In the genomic region with DNA sequence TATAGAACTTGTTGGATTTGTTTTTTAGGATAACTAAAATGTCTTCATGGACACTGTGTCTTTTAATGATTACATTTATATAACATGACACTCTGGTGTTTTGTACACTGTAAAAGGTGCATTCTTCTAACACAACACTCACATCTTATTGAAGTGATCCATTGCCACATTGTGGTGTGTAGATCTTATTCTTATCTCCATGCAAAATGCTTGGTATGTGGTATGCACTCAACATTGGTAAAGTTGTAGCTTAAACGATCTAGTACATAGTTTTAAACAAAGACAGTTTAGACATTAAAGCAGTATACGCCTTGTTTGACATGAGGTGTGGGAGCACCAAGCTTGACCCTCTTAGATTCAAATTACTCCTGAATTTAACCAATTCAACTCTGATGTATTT, we compare ENCODE assay signal across 23 cellular contexts.
"Had no signal": no experiment of that assay in that cellular context is flagged by ENCODE, and none has a peak within 500 bp of the region (broad histone marks: within the 10 kb centered on the region; RNA-seq: fewer than 3 reads in every experiment).

No MANE protein-coding gene starts in this region.

- H3K9me3 Mint-ChIP-seq: activated CD4-positive, alpha-beta memory T cell treated with anti-CD3 and anti-CD28 coated beads for 36 hours; activated naive CD4-positive, alpha-beta T cell treated with anti-CD3 and anti-CD28 coated beads for 36 hours; activated naive CD8-positive, alpha-beta T cell treated with anti-CD3 and anti-CD28 coated beads, Interleukin-2, amount 10 ng/mL, durations not matched to agents 7 days and 5 days; natural killer cell had no signal

- H3K27ac ChIP-seq: brain microvascular endothelial cell, epithelial cell of prostate, tibial artery, vagina had no signal

- H3K27me3 ChIP-seq: brain microvascular endothelial cell, dorsolateral prefrontal cortex, heart right ventricle, tibial artery, vagina had no signal

- ATAC-seq: natural killer cell; stimulated activated naive CD8-positive, alpha-beta T cell treated with anti-CD3 and anti-CD28 coated beads, Interleukin-15, Interleukin-2, amounts not matched to agents 100 U/mL and 50 U/mL, for 24 hours; T-helper 17 cell had no signal

- H3K36me3 ChIP-seq: brain microvascular endothelial cell, tibial artery, vagina had no signal

- H3K4me3 Mint-ChIP-seq: activated CD4-positive, alpha-beta memory T cell treated with anti-CD3 and anti-CD28 coated beads for 36 hours; activated naive CD4-positive, alpha-beta T cell treated with anti-CD3 and anti-CD28 coated beads for 36 hours; activated naive CD8-positive, alpha-beta T cell treated with anti-CD3 and anti-CD28 coated beads, Interleukin-2, amount 10 ng/mL, durations not matched to agents 7 days and 5 days; natural killer cell; T-helper 17 cell had no signal

- H3K4me3 ChIP-seq: dorsolateral prefrontal cortex, heart right ventricle, tibial artery, vagina had no signal

- H3K4me1 Mint-ChIP-seq: activated naive CD8-positive, alpha-beta T cell treated with anti-CD3 and anti-CD28 coated beads, Interleukin-2, amount 10 ng/mL, durations not matched to agents 7 days and 5 days; natural killer cell had no signal

- DNase-seq: activated CD4-positive, alpha-beta T cell treated with anti-CD3 and anti-CD28 coated beads for 48 hours; activated naive CD4-positive, alpha-beta T cell treated with anti-CD3 and anti-CD28 coated beads for 36 hours; activated naive CD8-positive, alpha-beta T cell treated with anti-CD3 and anti-CD28 coated beads, Interleukin-2, amount 10 ng/mL, durations not matched to agents 7 days and 5 days; activated T-cell treated with anti-CD3 and anti-CD28 coated beads, Interleukin-2, amount 50 U/mL, for 48 hours; brain microvascular endothelial cell; caudate nucleus; dorsolateral prefrontal cortex; foreskin fibroblast; heart right ventricle; mammary epithelial cell; midbrain; natural killer cell; retina; stimulated activated CD4-positive, alpha-beta T cell treated with anti-CD3 and anti-CD28 coated beads, Interleukin-4, amount 100 ng/mL, for 4 hours; stimulated activated naive CD8-positive, alpha-beta T cell treated with anti-CD3 and anti-CD28 coated beads, Interleukin-15, Interleukin-2, amounts not matched to agents 100 U/mL and 50 U/mL, for 24 hours; substantia nigra; SW 1271; T-helper 17 cell; tibial artery had no signal

- H3K9me3 ChIP-seq: heart right ventricle, tibial artery, vagina had no signal

- H3K27ac Mint-ChIP-seq: activated CD4-positive, alpha-beta memory T cell treated with anti-CD3 and anti-CD28 coated beads for 36 hours; activated naive CD4-positive, alpha-beta T cell treated with anti-CD3 and anti-CD28 coated beads for 36 hours; activated naive CD8-positive, alpha-beta T cell treated with anti-CD3 and anti-CD28 coated beads, Interleukin-2, amount 10 ng/mL, durations not matched to agents 7 days and 5 days; natural killer cell; progenitor cell of endocrine pancreas; T-helper 17 cell had no signal

- H3K36me3 Mint-ChIP-seq: activated CD4-positive, alpha-beta memory T cell treated with anti-CD3 and anti-CD28 coated beads for 36 hours; activated naive CD8-positive, alpha-beta T cell treated with anti-CD3 and anti-CD28 coated beads, Interleukin-2, amount 10 ng/mL, durations not matched to agents 7 days and 5 days; natural killer cell had no signal

- H3K27me3 Mint-ChIP-seq: progenitor cell of endocrine pancreas had no signal
